ENCODE assay signal across 8 cellular contexts in genomic region chr5:77775773-77776605, GRCh38. TPM values are rescaled to one million over a fixed set of nuclear protein-coding genes. Genes with fewer than 3 reads are reported as not detected.
A peak's percentile ranks its signal among the peaks of the same experiment; 100 is the strongest.
DNase-seq lines count a peak whose midpoint lies in the region; ATAC-seq and TF ChIP-seq lines count a peak whose summit lies in the region.

TSS of gene TBCA (minus strand) at chr5:77776339. CDS start at chr5:77776257, 82 bp downstream.

- ATAC-seq in HG02571 (IDR thresholded peaks at IDR 0.05; ENCODE audit: unreplicated experiment): peak; percentile 87

- peak within 1 kb of the TSS; percentile 93 for H3K4me3 ChIP-seq in NB4 (ENCODE audit: low read depth, low read length)
- peak within 1 kb of the TSS; percentile 90 for H3K4me3 ChIP-seq in SK-N-MC
- peak within 1 kb of the TSS; percentile 69 for H3K4me3 ChIP-seq in suprapubic skin

- H3K9me3 ChIP-seq in SK-N-MC (ENCODE audit: low read depth, low read length): no peaks in the 10 kb centered on the region
- no peaks in the 10 kb centered on the region for H3K9me3 ChIP-seq in suprapubic skin

- peaks cover 21% of the 10 kb centered on the region for H3K36me3 Mint-ChIP-seq in activated naive CD4-positive, alpha-beta T cell treated with anti-CD3 and anti-CD28 coated beads, Interleukin-2, amount 10 ng/mL, durations not matched to agents 7 days and 5 days

- no peak for TF ChIP-seq EP300 in suprapubic skin (IDR thresholded peaks at IDR 0.05)

- H3K27ac Mint-ChIP-seq in activated naive CD4-positive, alpha-beta T cell treated with anti-CD3 and anti-CD28 coated beads, Interleukin-2, amount 10 ng/mL, durations not matched to agents 7 days and 5 days: peak within 1 kb of the TSS; percentile 98

- H3K9me3 Mint-ChIP-seq in activated naive CD4-positive, alpha-beta T cell treated with anti-CD3 and anti-CD28 coated beads, Interleukin-2, amount 10 ng/mL, durations not matched to agents 7 days and 5 days: no peaks in the 10 kb centered on the region

- peak; percentile 84 for TF ChIP-seq POLR2A in NB4 (IDR thresholded peaks at IDR 0.05; ENCODE audit: extremely low read depth, insufficient read length)
- TF ChIP-seq POLR2A in suprapubic skin (IDR thresholded peaks at IDR 0.05): peak in 1 of 2 donors; percentile 90

- CTCF ChIA-PET in activated naive CD4-positive, alpha-beta T cell treated with anti-CD3 and anti-CD28 coated beads, Interleukin-2, amount 10 ng/mL, durations not matched to agents 7 days and 5 days (lab: Charles Lee): no interaction called here

- peaks cover 34% of the 10 kb centered on the region for H3K36me3 ChIP-seq in SK-N-MC (ENCODE audit: insufficient read depth, low read length)
- H3K36me3 ChIP-seq in suprapubic skin: no peaks in the 10 kb centered on the region

- no peaks in the 10 kb centered on the region for H3K27me3 ChIP-seq in suprapubic skin

- TF ChIP-seq CTCF in GM10266 (IDR thresholded peaks at IDR 0.05; ENCODE audit: control insufficient read depth, insufficient read depth, low read depth, missing control alignments): no peak
- no peak for TF ChIP-seq CTCF in NB4 (IDR thresholded peaks at IDR 0.05; ENCODE audit: low read depth, low read length)
- peak; percentile 5 to 33 for TF ChIP-seq CTCF in suprapubic skin (IDR thresholded peaks at IDR 0.05)

- peaks cover 50% of the 10 kb centered on the region for H3K4me1 Mint-ChIP-seq in activated naive CD4-positive, alpha-beta T cell treated with anti-CD3 and anti-CD28 coated beads, Interleukin-2, amount 10 ng/mL, durations not matched to agents 7 days and 5 days

- WGBS in suprapubic skin: 0% methylated on average over 19 of the region's 92 CpGs

- H3K27ac ChIP-seq in SK-N-MC (peak within 1 kb of the TSS; percentile 82), suprapubic skin (peak within 1 kb of the TSS; percentile 96)

- peak within 1 kb of the TSS; percentile 90 for H3K4me3 Mint-ChIP-seq in activated naive CD4-positive, alpha-beta T cell treated with anti-CD3 and anti-CD28 coated beads, Interleukin-2, amount 10 ng/mL, durations not matched to agents 7 days and 5 days

- peaks cover 5% of the 10 kb centered on the region for H3K27me3 Mint-ChIP-seq in activated naive CD4-positive, alpha-beta T cell treated with anti-CD3 and anti-CD28 coated beads, Interleukin-2, amount 10 ng/mL, durations not matched to agents 7 days and 5 days

- peak; percentile 89 for DNase-seq in GM10266 (ENCODE audit: extremely low spot score)
- DNase-seq in NB4 (ENCODE audit: low read depth): peak; percentile 95
- peak; percentile 52 for DNase-seq in SK-N-MC (ENCODE audit: low read depth, low spot score)
- DNase-seq in activated naive CD4-positive, alpha-beta T cell treated with anti-CD3 and anti-CD28 coated beads, Interleukin-2, amount 10 ng/mL, durations not matched to agents 7 days and 5 days: peak; percentile 91
- peak; percentile 89 for DNase-seq in germinal center (ENCODE audit: low spot score)
- peak; percentile 83 for DNase-seq in occipital lobe (lab: John Stamatoyannopoulos, UW)
- peak; percentile 91 for DNase-seq in suprapubic skin (ENCODE audit: low spot score in 2 of 2)

- H3K4me1 ChIP-seq in suprapubic skin: peaks cover 33% of the 10 kb centered on the region

- H3K9ac ChIP-seq in SK-N-MC (ENCODE audit: insufficient read length): peak within 1 kb of the TSS; percentile 99

RNA-seq across cellular contexts. Expression of gene TBCA, which starts in this region (rescaled TPM):
- 70.7 TPM for total RNA-seq in occipital lobe
- total RNA-seq in suprapubic skin: 100 to 1,000 TPM in 2 of 4 donors, 10 to 100 TPM in 2; 74.7 to 120 (median 94.5) TPM

Comparison
In these comparisons a context has a peak if more than half of its experiments do, and no peak if none do; other contexts are left out.
1. Peak in every context shown above with its lines: DNase-seq, ATAC-seq, H3K4me3 ChIP-seq and H3K27ac ChIP-seq.
2. CTCF ChIP-seq: peak in suprapubic skin (2 of 2); none in GM10266 (single experiment) and NB4 (single experiment).